7 cellular contexts compared by ENCODE assay signal in the genomic region with DNA sequence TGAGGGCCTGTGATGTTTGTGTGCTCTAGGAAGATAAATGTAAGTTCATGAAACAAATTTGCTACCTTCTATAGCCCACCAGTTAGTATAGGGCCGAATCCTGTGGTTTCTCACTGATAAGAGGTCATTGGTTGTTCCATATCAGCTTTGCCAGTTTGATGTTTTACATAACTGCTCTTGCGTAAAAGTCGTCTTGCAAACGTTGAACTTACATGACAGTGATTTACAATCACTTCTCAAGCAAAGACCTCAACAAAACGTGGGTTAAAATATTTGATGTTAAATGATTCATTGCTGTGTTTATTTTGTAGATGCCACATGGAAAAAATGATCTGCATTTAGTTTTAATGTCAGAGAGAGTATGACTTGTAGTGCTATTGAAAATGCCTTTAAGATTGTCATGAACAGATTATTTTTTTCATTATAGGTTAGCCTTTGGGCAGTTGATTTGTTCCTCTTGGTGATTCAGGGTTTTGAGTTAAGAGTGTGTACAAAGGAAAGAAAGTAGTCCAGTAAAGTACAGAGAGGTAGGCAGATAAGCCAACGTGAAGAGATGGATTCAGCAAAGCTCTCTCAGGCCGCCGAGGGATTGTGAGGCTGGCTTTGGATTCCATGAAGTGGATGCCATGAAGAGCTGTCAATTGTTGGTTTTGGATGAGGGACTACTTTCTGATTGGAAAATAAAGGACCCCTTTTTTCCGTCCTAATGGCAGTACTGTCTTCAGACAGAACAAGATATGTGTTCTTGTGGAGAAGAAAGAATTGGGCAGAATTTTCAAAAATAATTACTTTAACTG.
A peak's percentile ranks its signal among the peaks of the same experiment; 100 is the strongest.
DNase-seq lines count a peak whose midpoint lies in the region; ATAC-seq and TF ChIP-seq lines count a peak whose summit lies in the region.

No MANE protein-coding gene starts in this region.

- peak overlapping the region; percentile 100 for H3K27ac ChIP-seq in HL-60 (replicated peaks)
- peak overlapping the region; percentile 13; the same call in 1 of the 2 replicates for H3K27ac ChIP-seq in SU-DHL-6 (ENCODE audit: low read depth, low read length)

- H3K9me3 ChIP-seq in SU-DHL-6 (ENCODE audit: insufficient read depth, low read length): no peaks in the 10 kb centered on the region

- H3K36me3 ChIP-seq in SU-DHL-6 (ENCODE audit: low read length): peaks cover 56% of the 10 kb centered on the region

- H3K4me2 ChIP-seq in SU-DHL-6 (ENCODE audit: low read depth, low read length, poor library complexity, severe bottlenecking): peak overlapping the region; percentile 95

- no peaks in the 10 kb centered on the region for H3K27me3 ChIP-seq in HL-60 (ENCODE audit: insufficient read depth, poor library complexity, severe bottlenecking)
- H3K27me3 ChIP-seq in SU-DHL-6 (ENCODE audit: low read length): no peaks in the 10 kb centered on the region

- TF ChIP-seq CTCF in HL-60 (IDR thresholded peaks at IDR 0.05; ENCODE audit: insufficient read depth, low read length) (no peak), SU-DHL-6 (IDR thresholded peaks at IDR 0.05; ENCODE audit: insufficient read depth, low read length, poor library complexity, severe bottlenecking) (no peak)

- peak overlapping the region; percentile 98 for H3K9ac ChIP-seq in SU-DHL-6 (ENCODE audit: low read length)

- no peak overlapping the region for H2AFZ ChIP-seq in SU-DHL-6 (ENCODE audit: low read depth, low read length, severe bottlenecking)

- H3K4me3 ChIP-seq in HL-60 (replicated peaks; ENCODE audit: insufficient read depth, low read length) (peak overlapping the region; percentile 82), SU-DHL-6 (ENCODE audit: insufficient read depth, low read length, poor library complexity, severe bottlenecking) (peak overlapping the region; percentile 92), skeletal muscle cell (ENCODE audit: low read depth, low read length) (peak overlapping the region; percentile 75)

- DNase-seq in HL-60 (ENCODE audit: low read depth in 1 of 2, low spot score in 1 of 2) (peak in 1 of 2 experiments; percentile 48), fibroblast of peridontal ligament (ENCODE audit: extremely low read depth) (peak; percentile 52), skeletal muscle cell (ENCODE audit: low read depth) (no peak), NCI-H1417 (lab: John Stamatoyannopoulos, UW) (no peak), GOT3 (lab: John Stamatoyannopoulos, UW) (no peak)

- no peak for ATAC-seq in HG02642 (IDR thresholded peaks at IDR 0.05; ENCODE audit: poor library complexity, unreplicated experiment)

- peaks cover 61% of the 10 kb centered on the region for H4K20me1 ChIP-seq in SU-DHL-6 (ENCODE audit: low read depth, low read length)

- no peaks in the 10 kb centered on the region for H3K9me2 ChIP-seq in SU-DHL-6 (replicated peaks; ENCODE audit: insufficient read depth, low read length)

- H3K79me2 ChIP-seq in SU-DHL-6 (ENCODE audit: insufficient read depth, low read length): peaks cover 89% of the 10 kb centered on the region

- H3F3A ChIP-seq in SU-DHL-6 (ENCODE audit: insufficient read depth): peaks cover 8% of the 10 kb centered on the region; the same call in 1 of the 2 replicates
